In the genomic region with DNA sequence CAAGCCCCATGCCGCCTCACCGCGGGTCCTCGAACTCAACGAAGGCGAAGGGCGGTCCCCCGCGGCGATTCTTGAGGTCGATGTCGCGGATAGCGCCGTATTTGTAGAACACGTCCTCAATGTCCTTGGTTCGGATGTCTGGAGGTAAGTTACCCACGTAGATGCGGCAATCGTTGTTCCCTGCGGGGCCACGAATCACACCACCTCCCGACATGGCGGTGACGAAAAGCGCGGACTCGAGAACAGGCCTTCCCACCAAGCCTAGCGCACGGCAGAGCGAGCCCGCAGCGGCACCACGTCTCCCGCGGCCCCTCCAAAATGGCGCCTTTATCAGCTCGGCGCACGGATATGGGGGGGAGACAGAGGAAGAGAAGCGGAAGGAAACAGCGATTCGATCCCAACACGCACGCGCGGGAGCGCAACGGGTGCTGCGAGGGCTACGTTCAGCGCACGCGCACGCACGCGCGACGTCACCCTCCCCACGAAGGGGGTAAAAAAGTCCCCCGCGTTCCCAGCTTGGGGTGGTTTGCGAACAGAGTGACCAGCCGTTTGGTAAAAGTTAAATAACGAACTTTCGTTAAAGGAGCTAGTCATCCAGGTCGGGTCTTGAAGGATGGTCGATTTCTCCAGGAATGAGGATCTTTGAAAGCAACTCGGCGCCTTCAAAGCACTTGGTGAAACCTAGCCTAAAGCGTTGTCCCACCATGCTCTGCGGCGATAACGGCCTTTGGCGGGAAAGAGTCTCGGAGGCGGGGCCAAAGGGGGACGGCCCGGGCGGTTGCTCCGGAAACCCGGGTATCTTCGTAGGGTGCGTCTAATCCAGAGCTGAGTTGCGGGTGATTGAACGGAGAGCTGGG, we compare ENCODE assay signal across 8 cellular contexts. TPM values are rescaled to one million over a fixed set of nuclear protein-coding genes. Genes with fewer than 3 reads are reported as not detected.
DNase-seq lines count a peak whose midpoint lies in the region; ATAC-seq and TF ChIP-seq lines count a peak whose summit lies in the region.

A gene with protein sequence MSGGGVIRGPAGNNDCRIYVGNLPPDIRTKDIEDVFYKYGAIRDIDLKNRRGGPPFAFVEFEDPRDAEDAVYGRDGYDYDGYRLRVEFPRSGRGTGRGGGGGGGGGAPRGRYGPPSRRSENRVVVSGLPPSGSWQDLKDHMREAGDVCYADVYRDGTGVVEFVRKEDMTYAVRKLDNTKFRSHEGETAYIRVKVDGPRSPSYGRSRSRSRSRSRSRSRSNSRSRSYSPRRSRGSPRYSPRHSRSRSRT (minus strand): TSS at position 323 of the 857 bp plus-strand sequence. CDS start 109 bp downstream, at position 214.

- DNase-seq in AG20443 (ENCODE audit: low spot score) (peak; percentile 99), NCI-H510A (lab: John Stamatoyannopoulos, UW) (peak; percentile 99), cerebellum (ENCODE audit: low spot score) (peak; percentile 92), kidney epithelial cell (ENCODE audit: low read depth) (peak; percentile 74)
- DNase-seq in activated CD4-positive, alpha-beta T cell treated with anti-CD3 and anti-CD28 coated beads for 1 hour = peak; percentile 97
- DNase-seq in stimulated activated CD4-positive, alpha-beta T cell treated with anti-CD3 and anti-CD28 coated beads, Interleukin-15, amount 100 ng/mL, for 48 hours (ENCODE audit: low read depth in 2 of 2) = peak; percentile 97

- TF ChIP-seq POLR2A in GM19099 (IDR thresholded peaks at IDR 0.05; ENCODE audit: extremely low read depth, insufficient read length, low read depth) = peak; percentile 97

- peak within 1 kb of the TSS; percentile 94 for H3K4me3 ChIP-seq in kidney epithelial cell (ENCODE audit: low read depth, low read length)

- peak; percentile 91 for ATAC-seq in HG03432 (IDR thresholded peaks at IDR 0.05; ENCODE audit: unreplicated experiment)

- no peaks in the 10 kb centered on the region for H3K27me3 ChIP-seq in kidney epithelial cell (ENCODE audit: control insufficient read depth, insufficient read depth, low read length)

- no peak for TF ChIP-seq CTCF in kidney epithelial cell (IDR thresholded peaks at IDR 0.05; ENCODE audit: insufficient read depth, low read length, poor library complexity, severe bottlenecking)

- H3K36me3 ChIP-seq in kidney epithelial cell (ENCODE audit: control insufficient read depth, insufficient read depth, low read length) = peaks cover 1% of the 10 kb centered on the region

RNA-seq across cellular contexts. Expression of the gene that starts here (rescaled TPM):
- total RNA-seq in cerebellum = 310 TPM
- total RNA-seq in kidney epithelial cell = 162 and 178 TPM in 2 replicates

Comparison
In these comparisons a context has a peak if more than half of its experiments do, and no peak if none do; other contexts are left out.
1. Peak in every context shown above with its lines: DNase-seq, ATAC-seq and H3K4me3 ChIP-seq.